Comparison of ENCODE assay signal across 22 cellular contexts in the genomic region with DNA sequence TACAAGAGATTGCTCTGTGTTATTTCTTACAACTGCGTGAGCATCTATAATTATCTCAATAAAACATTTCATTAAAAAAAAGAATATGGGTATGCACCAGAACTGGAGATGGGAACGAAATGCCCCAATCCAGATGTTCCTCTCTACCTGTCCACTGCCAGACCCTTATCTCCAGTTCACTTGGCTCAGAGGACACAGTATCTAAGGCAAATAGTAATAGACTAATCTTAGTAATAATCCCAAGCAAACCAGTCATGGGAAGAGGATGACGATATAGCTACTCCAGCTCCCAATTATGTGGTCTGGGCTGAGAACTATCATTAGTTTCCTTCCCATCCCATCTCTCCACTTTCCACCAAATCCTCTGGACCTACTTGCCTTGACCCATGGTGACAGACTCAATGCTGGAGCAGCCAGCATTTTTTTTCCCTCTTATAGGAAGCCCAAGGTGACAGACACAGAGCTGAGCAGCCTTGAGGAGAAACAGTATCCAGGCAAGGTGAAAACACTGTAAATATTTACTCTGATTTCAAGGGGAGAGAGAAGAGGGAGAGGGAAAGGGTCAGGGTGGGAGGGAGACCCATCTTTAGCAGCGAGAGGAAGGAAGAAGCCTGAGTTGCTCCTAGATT. TPM values are rescaled to one million over a fixed set of nuclear protein-coding genes. Genes with fewer than 3 reads are reported as not detected.
DNase-seq lines count a peak whose midpoint lies in the region; ATAC-seq, FAIRE-seq and TF ChIP-seq lines count a peak whose summit lies in the region.
"Had no signal": no experiment of that assay in that cellular context is flagged by ENCODE, and none has a peak within 500 bp of the region (broad histone marks: within the 10 kb centered on the region; RNA-seq: fewer than 3 reads in every experiment).

No MANE protein-coding gene starts in this region.

- ATAC-seq in pancreas (peak; percentile 48 to 82 (median 78)), HG03432 (IDR thresholded peaks at IDR 0.05; ENCODE audit: unreplicated experiment) (no peak)

- BruUV-seq in A673 (replicated peaks; lab: Mats Ljungman, UMichigan), result no TSS peak
- BruUV-seq in MCF 10A (replicated peaks; lab: Mats Ljungman, UMichigan), result no TSS peak

- H3K79me2 ChIP-seq in Loucy (ENCODE audit: insufficient read depth, low read length), result no peaks in the 10 kb centered on the region

- POLR2A ChIA-PET in A673 (lab: Charles Lee; ENCODE audit: low non-redundant PET), result no interaction called here
- POLR2A ChIA-PET in MCF 10A (lab: Yijun Ruan, JAX), result interaction anchor here (0.5 kb wide), 1 partner anchor 121 kb away, joined by 3 read pairs; no protein-coding TSS in a partner anchor

- H3K4me1 Mint-ChIP-seq in endodermal cell (peaks cover 8% of the 10 kb centered on the region), MCF 10A (ENCODE audit: insufficient read depth, unreplicated experiment) (no peaks in the 10 kb centered on the region)
- H3K4me1 Mint-ChIP-seq: CD4-positive, alpha-beta memory T cell had no signal

- H3K9me2 ChIP-seq in Loucy (replicated peaks; ENCODE audit: low read depth, low read length), result no peaks in the 10 kb centered on the region

- WGBS in endodermal cell (ENCODE audit: insufficient coverage in 1 of 2, insufficient read length in 1 of 2), 2 experiments, result 80 to 95% methylated on average over 1 to 4 of the region's 4 CpGs
- WGBS in pancreas, 2 donors, result 35 to 36% methylated on average over 4 of the region's 4 CpGs

- H4K20me1 ChIP-seq in Loucy (ENCODE audit: insufficient read depth, low read length, poor library complexity, severe bottlenecking), result no peaks in the 10 kb centered on the region

- peaks cover 33% of the 10 kb centered on the region for H3K27me3 ChIP-seq in A673 (replicated peaks; ENCODE audit: insufficient read depth, low read depth, low read length, poor library complexity)
- no peaks in the 10 kb centered on the region for H3K27me3 ChIP-seq in Loucy (ENCODE audit: insufficient read depth, low read length, poor library complexity, severe bottlenecking)
- H3K27me3 ChIP-seq in endodermal cell (ENCODE audit: control insufficient read depth, insufficient read depth, low read length, poor library complexity, severe bottlenecking), result no peaks in the 10 kb centered on the region
- no peaks in the 10 kb centered on the region for H3K27me3 ChIP-seq in pancreas
- H3K27me3 ChIP-seq in vagina, result no peaks in the 10 kb centered on the region

- no peak overlapping the region for H3K27ac Mint-ChIP-seq in endodermal cell
- H3K27ac Mint-ChIP-seq in MCF 10A (ENCODE audit: low read depth, unreplicated experiment), result no peak overlapping the region
- H3K27ac Mint-ChIP-seq: CD4-positive, alpha-beta memory T cell had no signal

- no peak overlapping the region for H3K9ac ChIP-seq in Loucy (ENCODE audit: low read depth, low read length, poor library complexity, severe bottlenecking)
- no peak overlapping the region for H3K9ac ChIP-seq in endodermal cell (ENCODE audit: extremely low read depth, low read length, poor library complexity, severe bottlenecking)

- peaks cover 5% of the 10 kb centered on the region for H3K27me3 Mint-ChIP-seq in endodermal cell (ENCODE audit: insufficient read depth)
- peaks cover 60% of the 10 kb centered on the region for H3K27me3 Mint-ChIP-seq in MCF 10A (ENCODE audit: insufficient read depth, unreplicated experiment)

- TF ChIP-seq CTCF in A673 (conservative IDR thresholded peaks at IDR 0.05; ENCODE audit: low read depth, low read length) (0 out of 2 replicates have a peak, but pooled peaks have one; percentile 7), Loucy (conservative IDR thresholded peaks at IDR 0.05; ENCODE audit: low read length) (peak; percentile 31; the same call in 1 of the 2 replicates), endodermal cell (conservative IDR thresholded peaks at IDR 0.05) (peak; percentile 24), pancreas (IDR thresholded peaks at IDR 0.05) (no peak), MCF 10A (IDR thresholded peaks at IDR 0.05; ENCODE audit: unreplicated experiment) (no peak), vagina (IDR thresholded peaks at IDR 0.05) (no peak)

- CTCF ChIA-PET in A673 (lab: Charles Lee), result no interaction called here
- CTCF ChIA-PET in MCF 10A (lab: Yijun Ruan, JAX), result no interaction called here

- H3K9me3 Mint-ChIP-seq in endodermal cell (no peaks in the 10 kb centered on the region), MCF 10A (ENCODE audit: unreplicated experiment) (no peaks in the 10 kb centered on the region)
- H3K9me3 Mint-ChIP-seq: CD4-positive, alpha-beta memory T cell had no signal

- DNase-seq in A673 (ENCODE audit: low spot score) (no peak), endodermal cell (no peak), pancreas (no peak), MCF 10A (ENCODE audit: unreplicated experiment) (no peak), vagina (ENCODE audit: extremely low spot score in 2 of 2) (no peak)
- DNase-seq: ACHN; C1 segment of cervical spinal cord; Calu3; CD4-positive, alpha-beta memory T cell; COR-L47; DMS53; DMS79 treated with DMSO at 0.1 percent for 48 hours; GF-D8; GOT3; HCEC 1CT had no signal

- no peaks in the 10 kb centered on the region for H3K36me3 ChIP-seq in A673 (ENCODE audit: insufficient read depth, low read length, poor library complexity, severe bottlenecking)
- no peaks in the 10 kb centered on the region for H3K36me3 ChIP-seq in Loucy (ENCODE audit: insufficient read depth, low read length)
- H3K36me3 ChIP-seq in endodermal cell (ENCODE audit: control insufficient read depth, insufficient read depth, low read length), result no peaks in the 10 kb centered on the region
- no peaks in the 10 kb centered on the region for H3K36me3 ChIP-seq in pancreas
- no peaks in the 10 kb centered on the region for H3K36me3 ChIP-seq in vagina

- H3K4me3 Mint-ChIP-seq in endodermal cell, result no peak overlapping the region
- H3K4me3 Mint-ChIP-seq in MCF 10A (ENCODE audit: unreplicated experiment), result no peak overlapping the region
- H3K4me3 Mint-ChIP-seq: CD4-positive, alpha-beta memory T cell had no signal

- H3F3A ChIP-seq in Loucy (ENCODE audit: low read depth), result no peaks in the 10 kb centered on the region

- no peaks in the 10 kb centered on the region for H3K36me3 Mint-ChIP-seq in endodermal cell (ENCODE audit: low read depth)
- no peaks in the 10 kb centered on the region for H3K36me3 Mint-ChIP-seq in MCF 10A (ENCODE audit: insufficient read depth, unreplicated experiment)
- H3K36me3 Mint-ChIP-seq: CD4-positive, alpha-beta memory T cell had no signal

- intact Hi-C loops in A673 (cut with micrococcal nuclease; ENCODE audit: unreplicated experiment), result no loop called here
- intact Hi-C loops in pancreas (cut with DNase I), result no loop called here
- intact Hi-C loops in MCF 10A (cut with micrococcal nuclease), result no loop called here
- intact Hi-C loops in vagina (cut with DNase I), result no loop called here

- H3K4me2 ChIP-seq in Loucy (ENCODE audit: low read depth, low read length, poor library complexity, severe bottlenecking), result no peak overlapping the region

- no peaks in the 10 kb centered on the region for H3K4me1 ChIP-seq in A673 (ENCODE audit: insufficient read depth, low read length, poor library complexity, severe bottlenecking)
- no peaks in the 10 kb centered on the region for H3K4me1 ChIP-seq in Loucy (ENCODE audit: insufficient read depth, low read length, poor library complexity, severe bottlenecking)
- H3K4me1 ChIP-seq in endodermal cell (ENCODE audit: control insufficient read depth, insufficient read depth, low read length), result no peaks in the 10 kb centered on the region
- H3K4me1 ChIP-seq in pancreas, result no peaks in the 10 kb centered on the region
- peaks cover 6% of the 10 kb centered on the region for H3K4me1 ChIP-seq in vagina

- no peak overlapping the region for H2AFZ ChIP-seq in Loucy (ENCODE audit: low read length)

- H3K27ac ChIP-seq in A673 (ENCODE audit: low read depth, low read length, poor library complexity, severe bottlenecking) (no peak overlapping the region), endodermal cell (ENCODE audit: low read depth, low read length) (no peak overlapping the region), pancreas (no peak overlapping the region), vagina (no peak overlapping the region)
- H3K27ac ChIP-seq: 22Rv1 had no signal

- no peak overlapping the region for H3K4me3 ChIP-seq in A673 (ENCODE audit: low read depth, low read length, poor library complexity, severe bottlenecking)
- H3K4me3 ChIP-seq in Loucy (ENCODE audit: low read length, poor library complexity, severe bottlenecking), result no peak overlapping the region
- no peak overlapping the region for H3K4me3 ChIP-seq in endodermal cell (ENCODE audit: low read length)
- no peak overlapping the region for H3K4me3 ChIP-seq in pancreas
- no peak overlapping the region for H3K4me3 ChIP-seq in vagina

- TF ChIP-seq POLR2A in vagina (IDR thresholded peaks at IDR 0.05), result no peak

- H3K9me3 ChIP-seq in A673 (ENCODE audit: low read depth, low read length, poor library complexity, severe bottlenecking) (no peaks in the 10 kb centered on the region), Loucy (ENCODE audit: insufficient read depth, low read depth, low read length) (no peaks in the 10 kb centered on the region), endodermal cell (ENCODE audit: control insufficient read depth, low read length) (no peaks in the 10 kb centered on the region), pancreas (no peaks in the 10 kb centered on the region), vagina (no peaks in the 10 kb centered on the region)

- FAIRE-seq in pancreas (lab: Jason Lieb, UNC), result no peak
- FAIRE-seq: A204.1, GM12891, GM18507, H54 had no signal

RNA-seq across cellular contexts. Expression of a gene that starts 28.7 kb away (rescaled TPM):
- total RNA-seq in A673 (2021) (22.8 and 26.1 TPM in 2 replicates), endodermal cell (10 to 100 TPM; 19.4 to 19.8 TPM), pancreas (1 to 10 TPM; 2.4 to 5.4 (median 4.3) TPM), MCF 10A (2022) (14.8 and 16.8 TPM in 2 replicates), vagina (16.2 TPM)
- 18.2 TPM for polyA plus RNA-seq in endodermal cell (2013, experiment 1 of 2)
- polyA plus RNA-seq in endodermal cell (2013, experiment 2 of 2), result 16.6 TPM
- 1 to 10 TPM; 2.8 to 6.8 TPM for polyA plus RNA-seq in pancreas

RNA-seq across cellular contexts. Expression of a gene that starts 45.2 kb away (rescaled TPM):
- total RNA-seq in A673 (2021), result 0.62 and 0.74 TPM in 2 replicates
- total RNA-seq in endodermal cell, result 1 to 10 TPM; 1.4 to 1.9 TPM
- 3.3 TPM for polyA plus RNA-seq in endodermal cell (2013, experiment 1 of 2)
- polyA plus RNA-seq in endodermal cell (2013, experiment 2 of 2), result 3.4 TPM
- total RNA-seq in pancreas, result 1 to 10 TPM in 3 of 6 donors, under 1 TPM in 3; 0.28 to 2.1 (median 1.1) TPM
- polyA plus RNA-seq in pancreas, result 1 to 10 TPM in 1 of 2 donors, under 1 TPM in 1; 0.72 to 1.3 TPM
- total RNA-seq in MCF 10A (2022), result 3.5 and 6.6 TPM in 2 replicates
- 6.1 TPM for total RNA-seq in vagina
- total RNA-seq: Calu3 had no signal

Comparison
In these comparisons a context has a peak if more than half of its experiments do, and no peak if none do; other contexts are left out.
1. CTCF ChIP-seq: peak in A673 (single experiment), Loucy (single experiment) and endodermal cell (single experiment); none in pancreas (0 of 4), MCF 10A (single experiment) and vagina (0 of 3).